In genomic region chr7:20217193-20217948, GRCh38 we compare ENCODE assay signal across 8 cellular contexts. TPM values are rescaled to one million over a fixed set of nuclear protein-coding genes. Genes with fewer than 3 reads are reported as not detected.
DNase-seq lines count a peak whose midpoint lies in the region; ATAC-seq and TF ChIP-seq lines count a peak whose summit lies in the region.

TSS of gene MACC1 (minus strand) at chr7:20217384. CDS start at chr7:20161862, 55,522 bp downstream.

- H3K4me3 ChIP-seq in SJCRH30, result no peak within 1 kb of the TSS

- ATAC-seq in GM19468 (IDR thresholded peaks at IDR 0.05; ENCODE audit: extremely low read depth, unreplicated experiment) (peak; percentile 40), HG03558 (IDR thresholded peaks at IDR 0.05; ENCODE audit: extremely low read depth, unreplicated experiment) (peak; percentile 40)

- H3K4me1 Mint-ChIP-seq in immature natural killer cell, result peaks cover 24 to 45% of the 10 kb centered on the region in 2 donors

- peak within 1 kb of the TSS; percentile 99 for H3K27ac ChIP-seq in SJCRH30

- peak within 1 kb of the TSS in 2 of 6 donors; percentile 21 to 39 for H3K27ac Mint-ChIP-seq in immature natural killer cell

- TF ChIP-seq CTCF in GM12873 (IDR thresholded peaks at IDR 0.05; ENCODE audit: insufficient read depth, low read depth, low read length, missing control alignments), result peak; percentile 69

- H3K9me3 ChIP-seq in SJCRH30 (replicated peaks), result peaks cover 9% of the 10 kb centered on the region; the same call in 1 of the 2 replicates

- no peaks in the 10 kb centered on the region for H3K27me3 Mint-ChIP-seq in immature natural killer cell (ENCODE audit: low read depth in 3 of 3)

- H3K36me3 ChIP-seq in SJCRH30, result no peaks in the 10 kb centered on the region

- DNase-seq in SJCRH30, result no peak
- peak; percentile 15 to 21 (median 18) for DNase-seq in immature natural killer cell
- no peak for DNase-seq in AG08396 (ENCODE audit: low spot score)
- no peak for DNase-seq in stimulated activated CD4-positive, alpha-beta T cell treated with anti-CD3 and anti-CD28 coated beads, Interleukin-4, amount 100 ng/mL, for 24 hours
- DNase-seq in NCI-H2227 treated with DMSO at 0.1 percent for 48 hours (lab: John Stamatoyannopoulos, UW), result no peak

- peaks cover 43% of the 10 kb centered on the region for H3K4me1 ChIP-seq in SJCRH30

- H3K4me3 Mint-ChIP-seq in immature natural killer cell, result peak within 1 kb of the TSS; percentile 21 to 71 (median 64)

- no peaks in the 10 kb centered on the region for H3K36me3 Mint-ChIP-seq in immature natural killer cell

- peaks cover 0 to 2% (median 0%) of the 10 kb centered on the region in 6 donors for H3K9me3 Mint-ChIP-seq in immature natural killer cell

- no peaks in the 10 kb centered on the region for H3K27me3 ChIP-seq in SJCRH30

RNA-seq across cellular contexts. Expression of gene MACC1, which starts in this region (rescaled TPM):
- total RNA-seq in SJCRH30 (2014; rRNA removed; shearing (Covaris generic)), result 0.08 TPM in 2 replicates
- polyA plus RNA-seq in immature natural killer cell, result 1 to 10 TPM in 1 of 3 donors, under 1 TPM in 1, not detected in 1; 0.03 to 1.6 TPM

Comparison
In these comparisons a context has a peak if more than half of its experiments do, and no peak if none do; other contexts are left out.
1. DNase-seq: peak in immature natural killer cell (3 of 3); none in SJCRH30 (0 of 2), AG08396 (single experiment), stimulated activated CD4-positive, alpha-beta T cell treated with anti-CD3 and anti-CD28 coated beads, Interleukin-4, amount 100 ng/mL, for 24 hours (single experiment) and NCI-H2227 treated with DMSO at 0.1 percent for 48 hours (single experiment).